In the genomic region with DNA sequence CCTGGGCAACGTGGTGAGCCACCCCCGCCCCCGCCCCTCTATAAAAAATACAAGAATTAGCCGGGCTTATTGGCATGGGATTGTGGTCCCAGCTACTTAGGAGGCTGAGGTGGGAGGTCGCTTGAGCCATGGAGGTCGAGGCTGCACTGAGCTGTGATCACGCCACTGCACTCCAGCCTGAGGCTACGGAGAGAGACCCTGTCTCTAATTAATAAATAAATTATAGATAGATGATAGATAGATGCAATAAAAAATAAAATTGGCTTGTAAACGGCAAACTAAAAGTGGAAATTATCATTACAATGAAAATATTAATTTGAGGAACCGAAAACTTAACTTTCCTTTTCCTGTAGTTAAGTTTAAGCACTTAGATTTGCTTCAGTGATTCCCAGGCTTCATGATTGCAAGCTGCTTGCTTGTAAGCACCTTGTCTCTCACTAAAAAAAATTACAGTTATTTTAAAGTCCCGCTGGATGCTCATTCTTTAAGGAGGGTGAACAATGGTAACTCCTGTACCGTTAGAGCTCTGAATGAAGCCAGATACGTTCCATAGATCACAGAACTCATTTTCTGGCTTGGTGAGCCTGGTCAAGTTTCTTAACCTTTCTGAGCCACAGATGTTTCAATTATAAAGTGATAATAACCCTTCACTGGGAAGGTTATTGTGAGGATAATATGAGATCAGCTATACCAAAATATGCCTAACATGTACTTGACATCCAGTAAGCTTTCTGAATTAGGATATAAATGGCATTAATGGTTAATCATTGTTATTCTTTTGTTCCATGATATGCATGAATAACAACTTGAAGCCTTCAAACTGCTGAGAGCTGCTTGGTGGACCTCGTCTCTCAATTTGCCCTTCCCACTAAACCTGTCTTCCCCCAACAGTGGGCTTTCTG, we compare ENCODE assay signal across 8 cellular contexts. TPM values are rescaled to one million over a fixed set of nuclear protein-coding genes. Genes with fewer than 3 reads are reported as not detected.
A peak's percentile ranks its signal among the peaks of the same experiment; 100 is the strongest.
DNase-seq lines count a peak whose midpoint lies in the region; ATAC-seq, FAIRE-seq and TF ChIP-seq lines count a peak whose summit lies in the region.

No MANE protein-coding gene starts in this region.

- H3K36me3 ChIP-seq in Panc1 (ENCODE audit: control insufficient read depth, insufficient read depth, low read length) = peaks cover 2% of the 10 kb centered on the region; the same call in 1 of the 2 replicates
- H3K36me3 ChIP-seq in gastrocnemius medialis = no peaks in the 10 kb centered on the region

- H3K27me3 ChIP-seq in Panc1 (ENCODE audit: control insufficient read depth, insufficient read depth, low read length) = no peaks in the 10 kb centered on the region
- no peaks in the 10 kb centered on the region for H3K27me3 ChIP-seq in gastrocnemius medialis

- peak; percentile 52 for ATAC-seq in GM21723 (IDR thresholded peaks at IDR 0.05; ENCODE audit: unreplicated experiment)
- no peak for ATAC-seq in Panc1
- no peak for ATAC-seq in gastrocnemius medialis
- no peak for ATAC-seq in HG03565 (IDR thresholded peaks at IDR 0.05; ENCODE audit: unreplicated experiment)

- no peak for TF ChIP-seq POLR2A in GM12892 (IDR thresholded peaks at IDR 0.05; ENCODE audit: low read depth, low read length)
- TF ChIP-seq POLR2A in gastrocnemius medialis (IDR thresholded peaks at IDR 0.05) = no peak

- CTCF ChIA-PET in Panc1 (lab: Charles Lee) = interaction anchor here (0.6 to 0.7 kb wide), 3 partner anchors 9 to 669 kb away, joined by 3 to 8 read pairs (median 4); no protein-coding TSS in a partner anchor

- in situ Hi-C loops in Panc1 (cut with HindIII; ENCODE audit: low pct_unique_long_range_greater_than_20kb, low sequenced_read_pairs) (no loop called here), gastrocnemius medialis (cut with MboI; ENCODE audit: low sequenced_read_pairs in 4 of 4) (loop anchor here in 3 of 4 donors (25.0 kb wide), 2 partner anchors 181 to 481 kb away; partner anchors contain the start of gene ATP8B1 (in 1 of the 3))

- POLR2A ChIA-PET in Panc1 (lab: Charles Lee) = no interaction called here

- peaks cover 11% of the 10 kb centered on the region for H3K4me1 ChIP-seq in Panc1 (ENCODE audit: control insufficient read depth, insufficient read depth, low read length)
- H3K4me1 ChIP-seq in gastrocnemius medialis = peaks cover 0 to 4% of the 10 kb centered on the region in 2 donors

- no peak for TF ChIP-seq CTCF in Panc1 (IDR thresholded peaks at IDR 0.05)
- no peak for TF ChIP-seq CTCF in fibroblast of pulmonary artery (IDR thresholded peaks at IDR 0.05; ENCODE audit: low read length, missing control alignments)
- no peak for TF ChIP-seq CTCF in gastrocnemius medialis (IDR thresholded peaks at IDR 0.05 in 4 of 5, conservative IDR thresholded peaks at IDR 0.05 in 1 of 5)

- H3K9me3 ChIP-seq in Panc1 (ENCODE audit: control insufficient read depth, insufficient read depth, low read depth, low read length) (no peaks in the 10 kb centered on the region), gastrocnemius medialis (no peaks in the 10 kb centered on the region)

- no peak for DNase-seq in GM12892 (ENCODE audit: insufficient read length)
- no peak for DNase-seq in Panc1 (ENCODE audit: low read depth, low spot score)
- DNase-seq in fibroblast of pulmonary artery (ENCODE audit: low read depth) = no peak
- DNase-seq in gastrocnemius medialis = no peak
- no peak for DNase-seq in NCI-H146 treated with DMSO at 0.1 percent for 48 hours (lab: John Stamatoyannopoulos, UW; ENCODE audit: unreplicated experiment)
- no peak for DNase-seq in Kasumi-1 (lab: John Stamatoyannopoulos, UW)

- peak overlapping the region; percentile 69 to 74 for H3K4me3 ChIP-seq in Panc1 (ENCODE audit: low read depth in 2 of 2, low read length in 2 of 2)
- H3K4me3 ChIP-seq in fibroblast of pulmonary artery (replicated peaks; ENCODE audit: low read depth, low read length) = peak overlapping the region; percentile 79
- peak overlapping the region; percentile 60 to 75 (median 68) for H3K4me3 ChIP-seq in gastrocnemius medialis

- peak; percentile 48 for FAIRE-seq in GM12892 (lab: Jason Lieb, UNC)

- H3K27ac ChIP-seq in Panc1 (ENCODE audit: low read length) (peak overlapping the region; percentile 93), gastrocnemius medialis (peak overlapping the region; percentile 71 to 86 (median 78))

- intact Hi-C loops in Panc1 (cut with micrococcal nuclease; ENCODE audit: unreplicated experiment) = loop anchor here (5.0 kb wide), 1 partner anchor 171 kb away; the partner anchor contains the start of gene ATP8B1
- intact Hi-C loops in gastrocnemius medialis (cut with DNase I; ENCODE audit: low total_unique reads) = loop anchor here (1.0 to 10.0 kb wide), 6 partner anchors 10 to 1506 kb away; partner anchors contain the start of genes MALT1, NARS1, NEDD4L and SEC11C

- no TSS peak for BruUV-seq in Panc1 (replicated peaks; lab: Mats Ljungman, UMichigan)

RNA-seq across cellular contexts. Expression of gene NARS1, which starts 9.4 kb away (rescaled TPM):
- polyA plus RNA-seq in GM12892 (2012; ENCODE audit: missing spikeins) = 47.5 TPM
- total RNA-seq in Panc1 (2021; ENCODE audit: unreplicated experiment) (121 TPM), gastrocnemius medialis (100 to 1,000 TPM in 3 of 4 donors, 10 to 100 TPM in 1; 93.1 to 205 (median 153) TPM)
- 170 TPM for polyA plus RNA-seq in Panc1 (2012; ENCODE audit: insufficient read length)

RNA-seq across cellular contexts. Expression of gene FECH, which starts 44.5 kb away (rescaled TPM):
- polyA plus RNA-seq in GM12892 (2012; ENCODE audit: missing spikeins) = 14.3 TPM
- total RNA-seq in Panc1 (2021; ENCODE audit: unreplicated experiment) (25.2 TPM), gastrocnemius medialis (10 to 100 TPM; 60.8 to 78.4 (median 70.2) TPM)
- 32.3 TPM for polyA plus RNA-seq in Panc1 (2012; ENCODE audit: insufficient read length)
